In genomic region chr20:37596890-37597539, GRCh38 we compare ENCODE assay signal across 23 cellular contexts.
DNase-seq lines count a peak whose midpoint lies in the region; ATAC-seq, FAIRE-seq and TF ChIP-seq lines count a peak whose summit lies in the region.
"Had no signal": no experiment of that assay in that cellular context is flagged by ENCODE, and none has a peak within 500 bp of the region (broad histone marks: within the 10 kb centered on the region; RNA-seq: fewer than 3 reads in every experiment).

No MANE protein-coding gene starts in this region.

- DNase-seq in HepG2 (ENCODE audit: low spot score) (no peak), right lobe of liver (no peak), NCI-H2227 treated with DMSO at 0.1 percent for 48 hours (lab: John Stamatoyannopoulos, UW) (peak; percentile 22), glutamatergic neuron (no peak), AML-193 (lab: John Stamatoyannopoulos, UW) (no peak)
- no peak for DNase-seq in NK-92 treated with Interleukin-12 subunit alpha and Interleukin-12 subunit beta, amount 100 ng/mL, for 24 hours (lab: John Stamatoyannopoulos, UW)
- DNase-seq: ACHN; activated effector memory CD4-positive, alpha-beta T cell treated with anti-CD3 and anti-CD28 coated beads, Interleukin-2, amount 50 U/mL, for 16 hours; activated naive CD8-positive, alpha-beta T cell treated with anti-CD3 and anti-CD28 coated beads, Interleukin-2, amount 50 U/mL, for 24 hours; C1 segment of cervical spinal cord; Caco-2; kidney glomerular epithelial cell; NCI-H1105 treated with DMSO at 0.1 percent for 48 hours; Peyer's patch; stimulated activated CD4-positive, alpha-beta T cell treated with anti-CD3 and anti-CD28 coated beads, Interleukin-1b, Interleukin-23, amount 100 ng/mL, for 48 hours; substantia nigra; T-cell had no signal

- POLR2A ChIA-PET in HepG2 (lab: Yijun Ruan, JAX): no interaction called here

- H3K4me3 ChIP-seq in HepG2 (replicated peaks in 1 of 3; ENCODE audit: insufficient read depth in 1 of 3, low read depth in 2 of 3, low read length in 3 of 3): no peak overlapping the region
- H3K4me3 ChIP-seq in right lobe of liver: no peak overlapping the region
- H3K4me3 ChIP-seq: lung, Peyer's patch, SJCRH30, skin epidermis had no signal

- TF ChIP-seq POLR2A in HepG2 (IDR thresholded peaks at IDR 0.05; ENCODE audit: insufficient read depth in 1 of 2, low read depth in 2 of 2, low read length in 2 of 2) (no peak), right lobe of liver (IDR thresholded peaks at IDR 0.05) (no peak)

- no TSS peak for BruUV-seq in HepG2 (replicated peaks; lab: Mats Ljungman, UMichigan)

- no peak overlapping the region for H3K27ac ChIP-seq in HepG2 (ENCODE audit: extremely low read length, insufficient read depth, low read length)
- H3K27ac ChIP-seq in right lobe of liver: no peak overlapping the region
- H3K27ac ChIP-seq: Peyer's patch, SJCRH30, skin epidermis had no signal

- H3K9me3 ChIP-seq in HepG2 (ENCODE audit: low read length) (no peaks in the 10 kb centered on the region), right lobe of liver (no peaks in the 10 kb centered on the region)
- H3K9me3 ChIP-seq: Caco-2, Peyer's patch, SJCRH30 had no signal

- peaks cover 7% of the 10 kb centered on the region for H3K36me3 Mint-ChIP-seq in glutamatergic neuron (ENCODE audit: unreplicated experiment)
- H3K36me3 Mint-ChIP-seq: T-cell had no signal

- WGBS in HepG2 (ENCODE audit: low lambda C conversion rate): 24% methylated on average over 9 of the region's 9 CpGs
- WGBS in right lobe of liver (ENCODE audit: insufficient coverage, low coverage, low lambda C conversion rate, missing lambda C conversion rate): 73% methylated on average over 6 of the region's 9 CpGs

- H3K9ac ChIP-seq in HepG2 (ENCODE audit: insufficient read depth, low read depth, low read length): no peak overlapping the region

- no peak overlapping the region for H2AFZ ChIP-seq in HepG2 (ENCODE audit: low read length)

- peak overlapping the region; percentile 49 for H3K4me3 Mint-ChIP-seq in glutamatergic neuron (ENCODE audit: unreplicated experiment)
- H3K4me3 Mint-ChIP-seq: activated naive CD8-positive, alpha-beta T cell treated with anti-CD3 and anti-CD28 coated beads, Interleukin-2, amount 50 U/mL, for 24 hours; T-cell had no signal

- H3K79me2 ChIP-seq in HepG2 (ENCODE audit: insufficient read depth, low read length): no peaks in the 10 kb centered on the region

- FAIRE-seq in HepG2 (lab: Jason Lieb, UNC): no peak
- FAIRE-seq: TTC549 had no signal

- TF ChIP-seq EP300 in HepG2 (IDR thresholded peaks at IDR 0.05; ENCODE audit: low read depth in 2 of 2, low read length in 2 of 2) (no peak), HepG2 (CRISPR knock-in tag; IDR thresholded peaks at IDR 0.05; ENCODE audit: borderline replicate concordance) (no peak)

- H3K27me3 ChIP-seq in HepG2 (ENCODE audit: control insufficient read depth in 1 of 2, insufficient read depth in 2 of 2, low read length in 2 of 2) (peaks cover 2 to 41% of the 10 kb centered on the region in 2 experiments; a peak in 4 of 5 replicates), right lobe of liver (no peaks in the 10 kb centered on the region)
- H3K27me3 ChIP-seq: Peyer's patch had no signal

- H4K20me1 ChIP-seq in HepG2 (ENCODE audit: insufficient read depth, low read length): no peaks in the 10 kb centered on the region

- peaks cover 15% of the 10 kb centered on the region for H3K4me1 Mint-ChIP-seq in glutamatergic neuron (ENCODE audit: low read depth, unreplicated experiment)
- H3K4me1 Mint-ChIP-seq: activated naive CD8-positive, alpha-beta T cell treated with anti-CD3 and anti-CD28 coated beads, Interleukin-2, amount 50 U/mL, for 24 hours; T-cell had no signal

- H3K9me3 Mint-ChIP-seq in glutamatergic neuron (ENCODE audit: unreplicated experiment): peaks cover 2% of the 10 kb centered on the region
- H3K9me3 Mint-ChIP-seq: activated naive CD8-positive, alpha-beta T cell treated with anti-CD3 and anti-CD28 coated beads, Interleukin-2, amount 50 U/mL, for 24 hours; T-cell had no signal

- intact Hi-C loops in HepG2 (cut with micrococcal nuclease; ENCODE audit: unreplicated experiment): no loop called here
- intact Hi-C loops in right lobe of liver (cut with DNase I): no loop called here

- TF ChIP-seq RAD21 in HepG2 (CRISPR knock-in tag; IDR thresholded peaks at IDR 0.05): no peak

- peaks cover 4% of the 10 kb centered on the region for H3K27me3 Mint-ChIP-seq in glutamatergic neuron (ENCODE audit: unreplicated experiment)

- H3K27ac Mint-ChIP-seq in glutamatergic neuron (ENCODE audit: unreplicated experiment): no peak overlapping the region
- H3K27ac Mint-ChIP-seq: activated naive CD8-positive, alpha-beta T cell treated with anti-CD3 and anti-CD28 coated beads, Interleukin-2, amount 50 U/mL, for 24 hours; T-cell had no signal

- ATAC-seq in HepG2: no peak
- no peak for ATAC-seq in right lobe of liver
- no peak for ATAC-seq in esophagus mucosa
- ATAC-seq: activated naive CD8-positive, alpha-beta T cell treated with anti-CD3 and anti-CD28 coated beads, Interleukin-2, amount 50 U/mL, for 24 hours; HCT116; T-cell had no signal

- in situ Hi-C loops in HepG2 (cut with HindIII; ENCODE audit: extremely low pct_ligation_motif_present, low pct_unique_long_range_greater_than_20kb): no loop called here

- TF ChIP-seq CTCF in HepG2 (CRISPR knock-in tag; IDR thresholded peaks at IDR 0.05) (no peak), right lobe of liver (IDR thresholded peaks at IDR 0.05) (no peak), glutamatergic neuron (IDR thresholded peaks at IDR 0.05; ENCODE audit: partially characterized antibody, unreplicated experiment) (no peak)

- H3K4me2 ChIP-seq in HepG2 (ENCODE audit: low read depth, low read length): no peak overlapping the region

- CTCF ChIA-PET in HepG2 (lab: Yijun Ruan, JAX; ENCODE audit: low intra/inter-chr PET ratio, low total read pairs): no interaction called here

- H3K36me3 ChIP-seq in HepG2 (replicated peaks in 1 of 2; ENCODE audit: control insufficient read depth in 1 of 2, insufficient read depth in 2 of 2, low read length in 2 of 2) (no peaks in the 10 kb centered on the region), right lobe of liver (no peaks in the 10 kb centered on the region)
- H3K36me3 ChIP-seq: Peyer's patch, SJCRH30 had no signal

- H3K4me1 ChIP-seq in HepG2 (ENCODE audit: insufficient read depth, low read length) (no peaks in the 10 kb centered on the region), right lobe of liver (no peaks in the 10 kb centered on the region)
- H3K4me1 ChIP-seq: Caco-2, Peyer's patch, SJCRH30 had no signal

TF ChIP-seq in HepG2, 621 proteins besides CTCF, POLR2A, EP300 and RAD21:
- TF ChIP-seq RFX1 (IDR thresholded peaks at IDR 0.05) (0 out of 2 replicates have a peak, but pooled peaks have one; percentile 15), ZNF460 (CRISPR knock-in tag; IDR thresholded peaks at IDR 0.05; ENCODE audit: borderline replicate concordance) (no peak)
